Comparison of ENCODE assay signal across 27 cellular contexts in genomic region chr5:54226215-54226614, GRCh38.
A peak's percentile ranks its signal among the peaks of the same experiment; 100 is the strongest.
DNase-seq lines count a peak whose midpoint lies in the region; ATAC-seq and TF ChIP-seq lines count a peak whose summit lies in the region.
"Had no signal": no experiment of that assay in that cellular context is flagged by ENCODE, and none has a peak within 500 bp of the region (broad histone marks: within the 10 kb centered on the region; RNA-seq: fewer than 3 reads in every experiment).

No MANE protein-coding gene starts in this region.

- TF ChIP-seq CTCF in right atrium auricular region (IDR thresholded peaks at IDR 0.05) = no peak

- H3K9me3 Mint-ChIP-seq in stimulated activated naive CD8-positive, alpha-beta T cell treated with anti-CD3 and anti-CD28 coated beads, Interleukin-15, amount 100 ng/mL, for 72 hours = no peaks in the 10 kb centered on the region

- ATAC-seq in Right ventricle myocardium superior (ENCODE audit: poor library complexity) (peak; percentile 46), aorta (ENCODE audit: low FRiP score) (peak; percentile 59)
- ATAC-seq in stimulated activated naive CD8-positive, alpha-beta T cell treated with anti-CD3 and anti-CD28 coated beads, Interleukin-15, amount 100 ng/mL, for 72 hours = no peak
- ATAC-seq: Panc1 had no signal

- H3K4me3 ChIP-seq in right atrium auricular region (no peak overlapping the region), aorta (ENCODE audit: low read length in 2 of 2) (no peak overlapping the region)
- H3K4me3 ChIP-seq: MG63, SK-N-MC had no signal

- no peak for DNase-seq in Right ventricle myocardium superior
- DNase-seq in right atrium auricular region (ENCODE audit: low spot score) = no peak
- DNase-seq in NCI-H82 (lab: John Stamatoyannopoulos, UW) = peak; percentile 79
- peak; percentile 19 for DNase-seq in glomerular visceral epithelial cell (ENCODE audit: extremely low spot score)
- DNase-seq in aorta = no peak
- DNase-seq in stimulated activated CD4-positive, alpha-beta T cell treated with anti-CD3 and anti-CD28 coated beads, Interleukin-4, amount 100 ng/mL, for 1 hour = no peak
- no peak for DNase-seq in stimulated activated naive CD8-positive, alpha-beta T cell treated with anti-CD3 and anti-CD28 coated beads, Interleukin-15, amount 100 ng/mL, for 72 hours
- no peak for DNase-seq in medulla oblongata (ENCODE audit: extremely low spot score)
- DNase-seq: C1 segment of cervical spinal cord; CD4-positive, alpha-beta memory T cell; COR-L47; EL; GDM1; GOT3; HCEC 1CT; KG1; MG63; NCI-H1048; NCI-H1417; NCI-H1694; NCI-H2029 treated with DMSO at 0.1 percent for 48 hours; NCI-H446 treated with DMSO at 0.1 percent for 48 hours; NCI-H526; SIG-M5 had no signal

- no peak overlapping the region for H3K27ac Mint-ChIP-seq in stimulated activated naive CD8-positive, alpha-beta T cell treated with anti-CD3 and anti-CD28 coated beads, Interleukin-15, amount 100 ng/mL, for 72 hours
- H3K27ac Mint-ChIP-seq: CD4-positive, alpha-beta memory T cell had no signal

- no peaks in the 10 kb centered on the region for H3K27me3 ChIP-seq in right atrium auricular region
- H3K27me3 ChIP-seq in aorta (ENCODE audit: control insufficient read depth in 1 of 2, insufficient read depth in 2 of 2, low read length in 1 of 2) = no peaks in the 10 kb centered on the region
- H3K27me3 ChIP-seq: MG63 had no signal

- peaks cover 10% of the 10 kb centered on the region for H3K4me1 Mint-ChIP-seq in stimulated activated naive CD8-positive, alpha-beta T cell treated with anti-CD3 and anti-CD28 coated beads, Interleukin-15, amount 100 ng/mL, for 72 hours

- no peaks in the 10 kb centered on the region for H3K27me3 Mint-ChIP-seq in stimulated activated naive CD8-positive, alpha-beta T cell treated with anti-CD3 and anti-CD28 coated beads, Interleukin-15, amount 100 ng/mL, for 72 hours
- H3K27me3 Mint-ChIP-seq: CD4-positive, alpha-beta memory T cell had no signal

- H3K4me1 ChIP-seq in right atrium auricular region (peaks cover 0 to 6% of the 10 kb centered on the region in 2 donors), aorta (ENCODE audit: control insufficient read depth in 1 of 2, insufficient read depth in 2 of 2, low read length in 2 of 2) (no peaks in the 10 kb centered on the region)

- WGBS in aorta, 2 donors = 90 to 95% methylated on average over 5 of the region's 5 CpGs

- intact Hi-C loops in Right ventricle myocardium superior (cut with DNase I) (no loop called here), aorta (cut with DNase I) (loop anchor here (10.0 kb wide), 2 partner anchors 751 to 1051 kb away; no protein-coding TSS in a partner anchor)

- H3K9me3 ChIP-seq in right atrium auricular region (no peaks in the 10 kb centered on the region), aorta (ENCODE audit: control insufficient read depth, low read length) (no peaks in the 10 kb centered on the region)
- H3K9me3 ChIP-seq: MG63 had no signal

- no peaks in the 10 kb centered on the region for H3K36me3 ChIP-seq in right atrium auricular region
- H3K36me3 ChIP-seq in aorta (ENCODE audit: control insufficient read depth in 1 of 2, insufficient read depth in 2 of 2, low read length in 1 of 2) = no peaks in the 10 kb centered on the region
- H3K36me3 ChIP-seq: MG63 had no signal

- no peak overlapping the region for H3K4me3 Mint-ChIP-seq in stimulated activated naive CD8-positive, alpha-beta T cell treated with anti-CD3 and anti-CD28 coated beads, Interleukin-15, amount 100 ng/mL, for 72 hours
- H3K4me3 Mint-ChIP-seq: CD4-positive, alpha-beta memory T cell had no signal

- H3K27ac ChIP-seq in right atrium auricular region (no peak overlapping the region), aorta (ENCODE audit: low read depth in 1 of 2, low read length in 2 of 2) (no peak overlapping the region)
- H3K27ac ChIP-seq: RWPE1, SK-N-MC had no signal

Comparison
In these comparisons a context has a peak if more than half of its experiments do, and no peak if none do; other contexts are left out.
1. DNase-seq: peak in NCI-H82 (single experiment) and glomerular visceral epithelial cell (single experiment); none in Right ventricle myocardium superior (single experiment), right atrium auricular region (single experiment), aorta (0 of 2), stimulated activated CD4-positive, alpha-beta T cell treated with anti-CD3 and anti-CD28 coated beads, Interleukin-4, amount 100 ng/mL, for 1 hour (single experiment), stimulated activated naive CD8-positive, alpha-beta T cell treated with anti-CD3 and anti-CD28 coated beads, Interleukin-15, amount 100 ng/mL, for 72 hours (0 of 2) and medulla oblongata (single experiment).